In the genomic region with DNA sequence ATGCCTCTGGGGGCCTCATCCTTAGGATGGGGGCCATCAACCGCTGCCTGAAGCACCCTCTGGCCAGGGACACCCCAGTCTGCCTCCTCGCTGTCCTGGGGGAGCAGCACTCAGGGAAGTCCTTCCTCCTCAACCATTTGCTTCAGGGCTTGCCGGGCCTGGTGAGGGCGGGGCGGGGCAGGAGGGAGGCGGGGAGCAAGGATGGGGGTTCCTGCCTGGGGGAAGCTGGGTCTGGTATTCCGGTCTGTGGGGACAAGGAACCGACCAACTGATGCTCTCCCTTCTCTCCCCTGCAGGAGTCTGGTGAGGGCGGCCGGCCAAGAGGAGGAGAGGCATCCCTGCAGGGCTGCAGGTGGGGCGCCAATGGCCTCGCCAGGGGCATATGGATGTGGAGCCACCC, we compare ENCODE assay signal across 29 cellular contexts. TPM values are rescaled to one million over a fixed set of nuclear protein-coding genes. Genes with fewer than 3 reads are reported as not detected.
"Had no signal": no experiment of that assay in that cellular context is flagged by ENCODE, and none has a peak within 500 bp of the region (broad histone marks: within the 10 kb centered on the region; RNA-seq: fewer than 3 reads in every experiment).

No MANE protein-coding gene starts in this region.

- H3K36me3 ChIP-seq: left lung, lower lobe of right lung, neural progenitor cell, pancreas, prostate gland, stomach, thoracic aorta, tibial artery, upper lobe of right lung had no signal

- H3K4me3 ChIP-seq: left lung, lower lobe of right lung, neural progenitor cell, pancreas, prostate gland, skin epidermis, stomach, thoracic aorta, tibial artery, upper lobe of right lung had no signal

- H3K9ac ChIP-seq: neural progenitor cell had no signal

- H3K27me3 ChIP-seq: neural progenitor cell, pancreas, tibial artery, upper lobe of right lung had no signal

- ATAC-seq: left cardiac atrium; left lung; lower lobe of right lung; natural killer cell; pancreas; right cardiac atrium; sciatic nerve; stimulated activated naive B cell treated with anti-CD40 and anti-IgM and Interleukin-4, amounts not matched to agents 10 μg/mL and 1 μg/mL and 100 μg/mL, for 72 hours; stimulated activated naive CD8-positive, alpha-beta T cell treated with anti-CD3 and anti-CD28 coated beads, Interleukin-15, Interleukin-2, amounts not matched to agents 100 U/mL and 50 U/mL, for 24 hours; upper lobe of right lung had no signal

- H2AFZ ChIP-seq: neural progenitor cell had no signal

- DNase-seq: hippocampal formation; kidney glomerular epithelial cell; left cardiac atrium; lower lobe of right lung; mammary epithelial cell; mesenchymal stem cell; naive B cell; natural killer cell; nephron progenitor cell; stimulated activated CD4-positive, alpha-beta T cell treated with anti-CD3 and anti-CD28 coated beads, Interleukin-12 subunit alpha, Interleukin-12 subunit beta, amount 100 ng/mL, for 4 hours; stimulated activated CD4-positive, alpha-beta T cell treated with anti-CD3 and anti-CD28 coated beads, Interleukin-15, amount 100 ng/mL, for 24 hours; stimulated activated CD4-positive, alpha-beta T cell treated with anti-CD3 and anti-CD28 coated beads, Interleukin-2, amount 100 ng/mL, for 24 hours; stimulated activated CD4-positive, alpha-beta T cell treated with anti-CD3 and anti-CD28 coated beads, Interleukin-4, amount 100 ng/mL, for 1 hour; stimulated activated naive B cell treated with anti-CD40 and anti-IgM and Interleukin-4, amounts not matched to agents 10 μg/mL and 1 μg/mL and 100 μg/mL, for 72 hours; stimulated activated naive CD8-positive, alpha-beta T cell treated with anti-CD3 and anti-CD28 coated beads, Interleukin-15, Interleukin-2, amounts not matched to agents 100 U/mL and 50 U/mL, for 24 hours; stomach; tibial artery; trophoblast cell; upper lobe of right lung had no signal

- H3K27ac ChIP-seq: left lung, lower lobe of right lung, neural progenitor cell, pancreas, prostate gland, skin epidermis, stomach, thoracic aorta, tibial artery, upper lobe of right lung had no signal

- H3K4me1 ChIP-seq: lower lobe of right lung, pancreas, prostate gland, upper lobe of right lung had no signal

- H3K4me2 ChIP-seq: neural progenitor cell had no signal

- H3K9me3 ChIP-seq: left lung, lower lobe of right lung, pancreas, prostate gland, stomach, thoracic aorta, tibial artery, upper lobe of right lung had no signal

RNA-seq across cellular contexts. Expression of a gene that starts 2.0 kb away (rescaled TPM):
- total RNA-seq: mammary epithelial cell had no signal
- polyA plus RNA-seq: mammary epithelial cell had no signal

RNA-seq across cellular contexts. Expression of a gene that starts 26.0 kb away (rescaled TPM):
- total RNA-seq: mononuclear cell, natural killer cell had no signal
- polyA plus RNA-seq: keratinocyte, mammary epithelial cell had no signal
